ENCODE assay signal across 8 cellular contexts in genomic region chr14:34983148-34983760, GRCh38. TPM values are rescaled to one million over a fixed set of nuclear protein-coding genes. Genes with fewer than 3 reads are reported as not detected.
DNase-seq lines count a peak whose midpoint lies in the region; ATAC-seq, FAIRE-seq and TF ChIP-seq lines count a peak whose summit lies in the region.

No MANE protein-coding gene starts in this region.

- TF ChIP-seq POLR2A in GM12878 (IDR thresholded peaks at IDR 0.05; ENCODE audit: low read depth, low read length), result no peak
- TF ChIP-seq POLR2A in erythroblast (IDR thresholded peaks at IDR 0.05; ENCODE audit: low read length), result no peak

- SMC1A ChIA-PET in GM12878 (lab: Charles Lee; ENCODE audit: uncharacterized antibody, unreplicated experiment), result interaction anchor here (0.7 to 2.7 kb wide), 13 partner anchors 10 to 426 kb away, joined by 3 to 8 read pairs (median 4); partner anchors contain the start of genes BAZ1A and FAM177A1

- H3K9me3 ChIP-seq in GM12878 (replicated peaks; ENCODE audit: control insufficient read depth, insufficient read depth, low read length) (no peaks in the 10 kb centered on the region), lung (ENCODE audit: control insufficient read depth in 2 of 2, insufficient read depth in 1 of 2, low read length in 1 of 2) (no peaks in the 10 kb centered on the region)

- H3K79me2 ChIP-seq in GM12878 (ENCODE audit: control insufficient read depth, insufficient read depth, low read length), result peaks cover 78% of the 10 kb centered on the region

- peak overlapping the region; percentile 89 for H3K4me3 ChIP-seq in GM12878
- peak overlapping the region; percentile 60 for H3K4me3 ChIP-seq in lung

- in situ Hi-C loops in GM12878 (cut with MboI), result loop anchor here (5.0 kb wide), 1 partner anchor 111 kb away; no protein-coding TSS in a partner anchor

- peak; percentile 11 to 12 for ATAC-seq in activated T-cell treated with anti-CD3 and anti-CD28 coated beads, Interleukin-2, amount 50 U/mL, for 4 hours
- ATAC-seq in HG03196 (IDR thresholded peaks at IDR 0.05; ENCODE audit: unreplicated experiment) (peak; percentile 21), GM12878 (peak; percentile 43), lung (ENCODE audit: insufficient read depth, low FRiP score) (peak; percentile 31)

- no peaks in the 10 kb centered on the region for H4K20me1 ChIP-seq in GM12878 (ENCODE audit: control insufficient read depth, insufficient read depth)

- DNase-seq in activated T-cell treated with anti-CD3 and anti-CD28 coated beads, Interleukin-2, amount 50 U/mL, for 4 hours, result no peak
- DNase-seq in activated T-cell treated with anti-CD3 and anti-CD28 coated beads, Interleukin-2, amount 50 U/mL, for 24 hours, result no peak
- no peak for DNase-seq in GM12878 (ENCODE audit: low read depth, low spot score)
- no peak for DNase-seq in lung (ENCODE audit: low spot score)
- no peak for DNase-seq in anterior cingulate cortex (lab: John Stamatoyannopoulos, UW)
- DNase-seq in activated CD4-positive, CD25-positive, alpha-beta regulatory T cell treated with anti-CD3 and anti-CD28 coated beads, Interleukin-2, amount 50 U/mL, for 72 hours, result no peak
- DNase-seq in erythroblast (lab: John Stamatoyannopoulos, UW), result no peak

- peak overlapping the region; percentile 96 for H3K9ac ChIP-seq in GM12878 (ENCODE audit: control insufficient read depth, insufficient read depth, low read length)

- CTCF ChIA-PET in GM12878 (lab: Yijun Ruan, JAX), result interaction anchor here (0.6 to 5.5 kb wide), 10 partner anchors 10 to 312 kb away, joined by 3 to 20 read pairs (median 3); partner anchors contain the start of gene FAM177A1

- H3K4me3 Mint-ChIP-seq in activated T-cell treated with anti-CD3 and anti-CD28 coated beads, Interleukin-2, amount 50 U/mL, for 4 hours, result no peak overlapping the region
- H3K4me3 Mint-ChIP-seq in activated T-cell treated with anti-CD3 and anti-CD28 coated beads, Interleukin-2, amount 50 U/mL, for 24 hours, result no peak overlapping the region

- no peak overlapping the region for H3K27ac Mint-ChIP-seq in activated T-cell treated with anti-CD3 and anti-CD28 coated beads, Interleukin-2, amount 50 U/mL, for 24 hours

- H3K36me3 ChIP-seq in GM12878 (ENCODE audit: control insufficient read depth in 2 of 2, insufficient read depth in 2 of 2, low read length in 1 of 2) (no peaks in the 10 kb centered on the region), lung (ENCODE audit: control insufficient read depth in 2 of 2, insufficient read depth in 2 of 2, low read length in 2 of 2) (peaks cover 0 to 1% of the 10 kb centered on the region in 2 donors)

- TF ChIP-seq EP300 in GM12878 (IDR thresholded peaks at IDR 0.05; ENCODE audit: borderline replicate concordance in 1 of 2, control insufficient read depth in 1 of 2, low read depth in 2 of 2, low read length in 2 of 2), result no peak

- H3K9me3 Mint-ChIP-seq in activated T-cell treated with anti-CD3 and anti-CD28 coated beads, Interleukin-2, amount 50 U/mL, for 4 hours, result no peaks in the 10 kb centered on the region
- no peaks in the 10 kb centered on the region for H3K9me3 Mint-ChIP-seq in activated T-cell treated with anti-CD3 and anti-CD28 coated beads, Interleukin-2, amount 50 U/mL, for 24 hours

- H3K27me3 ChIP-seq in GM12878 (replicated peaks in 1 of 2; ENCODE audit: control insufficient read depth in 2 of 2, insufficient read depth in 2 of 2, low read length in 1 of 2) (no peaks in the 10 kb centered on the region), lung (ENCODE audit: control insufficient read depth, insufficient read depth) (no peaks in the 10 kb centered on the region)

- H3K4me1 Mint-ChIP-seq in activated T-cell treated with anti-CD3 and anti-CD28 coated beads, Interleukin-2, amount 50 U/mL, for 4 hours (ENCODE audit: low read depth), result peaks cover 12% of the 10 kb centered on the region
- peaks cover 22% of the 10 kb centered on the region for H3K4me1 Mint-ChIP-seq in activated T-cell treated with anti-CD3 and anti-CD28 coated beads, Interleukin-2, amount 50 U/mL, for 24 hours (ENCODE audit: low read depth)

- H3K4me1 ChIP-seq in GM12878 (ENCODE audit: control insufficient read depth, insufficient read depth, low read length) (no peaks in the 10 kb centered on the region), lung (ENCODE audit: control insufficient read depth in 2 of 2, insufficient read depth in 2 of 2, low read length in 2 of 2) (peaks cover 8 to 14% of the 10 kb centered on the region in 2 donors)

- H3K27me3 Mint-ChIP-seq in activated T-cell treated with anti-CD3 and anti-CD28 coated beads, Interleukin-2, amount 50 U/mL, for 4 hours (ENCODE audit: low read depth), result no peaks in the 10 kb centered on the region
- H3K27me3 Mint-ChIP-seq in activated T-cell treated with anti-CD3 and anti-CD28 coated beads, Interleukin-2, amount 50 U/mL, for 24 hours, result no peaks in the 10 kb centered on the region

- TF ChIP-seq CTCF in GM12878 (IDR thresholded peaks at IDR 0.05 in 2 of 3, conservative IDR thresholded peaks at IDR 0.05 in 1 of 3; ENCODE audit: control insufficient read depth in 2 of 3, extremely low read depth in 1 of 3, insufficient read depth in 1 of 3, low read depth in 3 of 3, low read length in 3 of 3) (no peak), lung (IDR thresholded peaks at IDR 0.05; ENCODE audit: control extremely low read depth, extremely low read depth) (no peak)

- WGBS in GM12878 (ENCODE audit: insufficient coverage, insufficient replicate concordance, low lambda C conversion rate, missing lambda C conversion rate), result under 1% methylated on average over 28 of the region's 28 CpGs
- 0% methylated on average over 28 of the region's 28 CpGs for WGBS in lung, 2 donors

- H2AFZ ChIP-seq in GM12878 (ENCODE audit: control insufficient read depth, low read depth, low read length), result peak overlapping the region; percentile 99

- POLR2A ChIA-PET in GM12878 (lab: Charles Lee), result interaction anchor here (0.5 to 4.4 kb wide), 14 partner anchors 9 to 437 kb away, joined by 3 to 37 read pairs (median 6); partner anchors contain the start of genes BAZ1A, FAM177A1, PPP2R3C and PRORP

- H3K27ac ChIP-seq in GM12878 (ENCODE audit: control insufficient read depth, insufficient read depth) (peak overlapping the region; percentile 95), lung (ENCODE audit: low read depth in 1 of 2, low read length in 1 of 2) (peak overlapping the region; percentile 91 to 94)

- TSS peak; percentile 83 for BruUV-seq in GM12878 (replicated peaks; lab: Mats Ljungman, UMichigan)

- H3K4me2 ChIP-seq in GM12878 (ENCODE audit: control insufficient read depth, insufficient read depth), result peak overlapping the region; percentile 70

- peaks cover 14% of the 10 kb centered on the region for H3K36me3 Mint-ChIP-seq in activated T-cell treated with anti-CD3 and anti-CD28 coated beads, Interleukin-2, amount 50 U/mL, for 4 hours (ENCODE audit: insufficient read depth)
- H3K36me3 Mint-ChIP-seq in activated T-cell treated with anti-CD3 and anti-CD28 coated beads, Interleukin-2, amount 50 U/mL, for 24 hours (ENCODE audit: low read depth), result peaks cover 5% of the 10 kb centered on the region

- no peak for TF ChIP-seq RAD21 in GM12878 (IDR thresholded peaks at IDR 0.05; ENCODE audit: insufficient read depth, low read depth, low read length)

- intact Hi-C loops in GM12878 (cut with micrococcal nuclease; ENCODE audit: unreplicated experiment), result loop anchor here (2.0 to 5.0 kb wide), 3 partner anchors 64 to 419 kb away; partner anchors contain the start of genes FAM177A1 and NFKBIA

- RAD21 ChIA-PET in GM12878 (lab: Charles Lee; ENCODE audit: unreplicated experiment), result interaction anchor here (0.7 to 4.7 kb wide), 9 partner anchors 12 to 140 kb away, joined by 3 to 29 read pairs (median 5); partner anchors contain the start of genes BAZ1A and FAM177A1

- no peak for FAIRE-seq in GM12878 (lab: Jason Lieb, UNC)

TF ChIP-seq in GM12878, 131 proteins besides CTCF, POLR2A, EP300 and RAD21 (continues in another document):
- TF ChIP-seq RB1 (IDR thresholded peaks at IDR 0.05; ENCODE audit: borderline replicate concordance) (peak; percentile 52; the same call in 1 of the 2 replicates), SKIL (IDR thresholded peaks at IDR 0.05; ENCODE audit: low read depth, poor library complexity, severe bottlenecking) (no peak), DPF2 (IDR thresholded peaks at IDR 0.05) (0 out of 2 replicates have a peak, but pooled peaks have one; percentile 2)

RNA-seq across cellular contexts. Expression of gene SRP54, which starts 0.5 kb away (rescaled TPM):
- total RNA-seq in activated T-cell treated with anti-CD3 and anti-CD28 coated beads, Interleukin-2, amount 50 U/mL, for 4 hours, result 10 to 100 TPM; 63.2 to 85.4 (median 74.5) TPM
- 246 and 247 TPM in 2 replicates for total RNA-seq in GM12878 (2013; cell fraction: nucleolus; rRNA removed)
- total RNA-seq in GM12878 (2014; rRNA removed) (70.3 and 83.3 TPM in 2 replicates), GM12878 (2014; rRNA removed; fragmentation: Illumina TruSeq; extraction: Trizol) (112 and 114 TPM in 2 replicates), GM12878 (2021) (60.1 and 70.8 TPM in 2 replicates), lung (10 to 100 TPM; 42.7 to 92.8 TPM)
- polyA plus RNA-seq in GM12878 (2011; ENCODE audit: low read depth), result 55.2 TPM
- polyA plus RNA-seq in GM12878 (2011; rRNA removed) (54.1 and 77.4 TPM in 2 replicates), GM12878 (2014; fragmentation: Illumina TruSeq; extraction: Trizol) (116 and 134 TPM in 2 replicates), GM12878 (2014; fragmentation: Nextera tagmentation; extraction: Ambion mirVana) (10 to 100 TPM; 71.3 to 73.3 TPM), GM12878 (2014; rRNA removed) (66.7 and 70.0 TPM in 2 replicates), GM12878 (2016; fragmentation: Nextera tagmentation; extraction: Ambion mirVana) (100 to 1,000 TPM; 123 to 130 TPM), lung (10 to 100 TPM; 24.5 to 46.8 TPM)
- 37.8 and 54.1 TPM in 2 replicates for polyA plus RNA-seq in GM12878 (2011; cell fraction: cytosol; rRNA removed)
- 43.3 and 52.4 TPM in 2 replicates for polyA plus RNA-seq in GM12878 (2011; cell fraction: nucleus; rRNA removed)
- 73.7 and 77.5 TPM in 2 replicates for polyA plus RNA-seq in GM12878 (2012)
- 31.1 and 34.8 TPM in 2 replicates for polyA minus RNA-seq in GM12878 (2011; rRNA and poly(A)+ RNA removed)
- polyA minus RNA-seq in GM12878 (2011; cell fraction: cytosol; rRNA and poly(A)+ RNA removed), result 17.0 and 28.3 TPM in 2 replicates
- polyA minus RNA-seq in GM12878 (2011; cell fraction: nucleus; rRNA and poly(A)+ RNA removed), result 28.9 and 44.6 TPM in 2 replicates
